In the genomic region with DNA sequence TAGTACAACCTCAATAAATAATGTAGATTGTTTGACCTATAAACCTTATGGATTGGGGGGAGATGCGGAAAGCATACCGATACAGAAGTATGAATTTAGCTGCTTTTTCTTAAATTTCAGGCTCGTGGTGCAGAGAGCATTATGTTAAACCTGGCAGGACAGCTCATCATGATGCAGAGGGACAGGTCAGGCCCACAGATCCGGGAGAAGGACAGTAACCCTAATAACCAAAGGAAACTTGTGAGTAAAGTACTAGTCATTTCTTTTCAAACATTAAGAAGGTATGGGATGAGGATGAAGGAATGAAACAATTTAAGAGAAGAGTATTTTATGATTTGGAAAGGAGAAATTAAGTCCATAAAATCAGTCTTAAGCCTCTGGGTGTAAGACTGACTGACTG, we compare ENCODE assay signal across 19 cellular contexts.
"Had no signal": no experiment of that assay in that cellular context is flagged by ENCODE, and none has a peak within 500 bp of the region (broad histone marks: within the 10 kb centered on the region; RNA-seq: fewer than 3 reads in every experiment).

No MANE protein-coding gene starts in this region.

- DNase-seq: activated CD4-positive, CD25-positive, alpha-beta regulatory T cell treated with anti-CD3 and anti-CD28 coated beads, Interleukin-2, amount 50 U/mL, for 72 hours; activated CD8-positive, alpha-beta memory T cell treated with anti-CD3 and anti-CD28 coated beads, Interleukin-2, amount 50 U/mL, for 4 hours; activated CD8-positive, alpha-beta T cell treated with anti-CD3 and anti-CD28 coated beads for 36 hours; activated naive CD4-positive, alpha-beta T cell treated with anti-CD3 and anti-CD28 coated beads for 36 hours; amniotic stem cell; esophagus squamous epithelium; heart right ventricle; islet precursor cell; left lung; mesenchymal stem cell; stimulated activated CD4-positive, alpha-beta T cell treated with anti-CD3 and anti-CD28 coated beads, Interleukin-2, amount 100 ng/mL, for 24 hours; stimulated activated naive CD4-positive, alpha-beta T cell treated with Interleukin-2 at 50 U/mL for 16 hours; upper lobe of left lung had no signal

- ATAC-seq: activated CD8-positive, alpha-beta T cell treated with anti-CD3 and anti-CD28 coated beads for 36 hours; heart right ventricle; left lung; sciatic nerve had no signal

- H3K27me3 Mint-ChIP-seq: activated CD8-positive, alpha-beta T cell treated with anti-CD3 and anti-CD28 coated beads for 36 hours; brain had no signal

- H3K4me1 ChIP-seq: esophagus squamous epithelium, heart right ventricle, left lung, suprapubic skin, upper lobe of left lung had no signal

- H3K9me3 Mint-ChIP-seq: activated CD8-positive, alpha-beta T cell treated with anti-CD3 and anti-CD28 coated beads for 36 hours; activated naive CD4-positive, alpha-beta T cell treated with anti-CD3 and anti-CD28 coated beads for 36 hours; activated T-helper 1 cell treated with anti-CD3 and anti-CD28 coated beads, Interleukin-12 subunit alpha, Interleukin-12 subunit beta, Interleukin-2, Interleukin-4 antibody, amounts not matched to agents 30 ng/mL and 10 ng/mL and 1 ng/mL, durations not matched to agents 14 hours and 24 hours and 36 hours; brain; nephron; T-helper 2 cell treated with Interferon-gamma antibody and Interleukin-4, amounts not matched to agents 5 μg/mL and 100 μg/mL, for 36 hours had no signal

- H3K4me3 Mint-ChIP-seq: activated CD8-positive, alpha-beta T cell treated with anti-CD3 and anti-CD28 coated beads for 36 hours; activated naive CD4-positive, alpha-beta T cell treated with anti-CD3 and anti-CD28 coated beads for 36 hours; activated T-helper 1 cell treated with anti-CD3 and anti-CD28 coated beads, Interleukin-12 subunit alpha, Interleukin-12 subunit beta, Interleukin-2, Interleukin-4 antibody, amounts not matched to agents 30 ng/mL and 10 ng/mL and 1 ng/mL, durations not matched to agents 14 hours and 24 hours and 36 hours; brain; nephron; T-helper 2 cell treated with Interferon-gamma antibody and Interleukin-4, amounts not matched to agents 5 μg/mL and 100 μg/mL, for 36 hours had no signal

- H3K27ac ChIP-seq: esophagus squamous epithelium, heart right ventricle, left lung, suprapubic skin, upper lobe of left lung had no signal

- H3K4me1 Mint-ChIP-seq: brain had no signal

- H3K27ac Mint-ChIP-seq: activated T-helper 1 cell treated with anti-CD3 and anti-CD28 coated beads, Interleukin-12 subunit alpha, Interleukin-12 subunit beta, Interleukin-2, Interleukin-4 antibody, amounts not matched to agents 30 ng/mL and 10 ng/mL and 1 ng/mL, durations not matched to agents 14 hours and 24 hours and 36 hours; brain; nephron; T-helper 2 cell treated with Interferon-gamma antibody and Interleukin-4, amounts not matched to agents 5 μg/mL and 100 μg/mL, for 36 hours had no signal

- H3K27me3 ChIP-seq: esophagus squamous epithelium, heart right ventricle, left lung, suprapubic skin, upper lobe of left lung had no signal
